In genomic region chr9:70111042-70111602, GRCh38 we compare ENCODE assay signal across 8 cellular contexts.
DNase-seq lines count a peak whose midpoint lies in the region; ATAC-seq and TF ChIP-seq lines count a peak whose summit lies in the region.

No MANE protein-coding gene starts in this region.

- no peaks in the 10 kb centered on the region for H3K27me3 ChIP-seq in CD8-positive, alpha-beta memory T cell (ENCODE audit: insufficient read depth, low read length, poor library complexity, severe bottlenecking)
- peaks cover 2% of the 10 kb centered on the region for H3K27me3 ChIP-seq in HL-60 (ENCODE audit: insufficient read depth, poor library complexity, severe bottlenecking)
- no peaks in the 10 kb centered on the region for H3K27me3 ChIP-seq in foreskin keratinocyte
- H3K27me3 ChIP-seq in uterus: no peaks in the 10 kb centered on the region

- H2AFZ ChIP-seq in OCI-LY7 (ENCODE audit: low read length): peak overlapping the region; percentile 30; the same call in 1 of the 2 replicates

- no peaks in the 10 kb centered on the region for H3K36me3 Mint-ChIP-seq in CD8-positive, alpha-beta memory T cell
- H3K36me3 Mint-ChIP-seq in osteocyte (ENCODE audit: unreplicated experiment): peaks cover 22% of the 10 kb centered on the region

- ATAC-seq in GM19397 (IDR thresholded peaks at IDR 0.05; ENCODE audit: unreplicated experiment) (peak; percentile 61), foreskin keratinocyte (peak; percentile 57)

- H3K9me3 ChIP-seq in CD8-positive, alpha-beta memory T cell (ENCODE audit: low read length): no peaks in the 10 kb centered on the region
- no peaks in the 10 kb centered on the region for H3K9me3 ChIP-seq in OCI-LY7 (ENCODE audit: low read length)
- no peaks in the 10 kb centered on the region for H3K9me3 ChIP-seq in uterus

- TF ChIP-seq CTCF in HL-60 (IDR thresholded peaks at IDR 0.05; ENCODE audit: insufficient read depth, low read length) (peak; percentile 88), OCI-LY7 (conservative IDR thresholded peaks at IDR 0.05; ENCODE audit: low read length) (peak; percentile 94), foreskin keratinocyte (conservative IDR thresholded peaks at IDR 0.05) (peak; percentile 92), osteocyte (IDR thresholded peaks at IDR 0.05) (peak; percentile 93), uterus (IDR thresholded peaks at IDR 0.05) (peak; percentile 79 to 86 (median 80))

- POLR2A ChIA-PET in CD8-positive, alpha-beta memory T cell (lab: Charles Lee): no interaction called here
- POLR2A ChIA-PET in OCI-LY7 (lab: Charles Lee): interaction anchor here (0.5 kb wide), 1 partner anchor 180 kb away, joined by 3 read pairs; no protein-coding TSS in a partner anchor

- H3K27ac ChIP-seq in CD8-positive, alpha-beta memory T cell (ENCODE audit: low read depth, low read length): no peak overlapping the region
- H3K27ac ChIP-seq in HL-60 (replicated peaks) (no peak overlapping the region), OCI-LY7 (ENCODE audit: low read depth, low read length, poor library complexity, severe bottlenecking) (no peak overlapping the region), foreskin keratinocyte (peak overlapping the region; percentile 72), uterus (peak overlapping the region; percentile 51 to 72)

- no peak overlapping the region for H3K27ac Mint-ChIP-seq in CD8-positive, alpha-beta memory T cell
- peak overlapping the region; percentile 44 for H3K27ac Mint-ChIP-seq in osteocyte (ENCODE audit: unreplicated experiment)

- CTCF ChIA-PET in CD8-positive, alpha-beta memory T cell (lab: Charles Lee): interaction anchor here (0.7 to 2.5 kb wide), 12 partner anchors 9 to 689 kb away, joined by 3 to 10 read pairs (median 4); no protein-coding TSS in a partner anchor
- CTCF ChIA-PET in OCI-LY7 (lab: Charles Lee; ENCODE audit: unreplicated experiment): interaction anchor here (1.0 to 1.9 kb wide), 4 partner anchors 9 to 492 kb away, joined by 3 to 5 read pairs (median 3); no protein-coding TSS in a partner anchor

- intact Hi-C loops in OCI-LY7 (cut with micrococcal nuclease; ENCODE audit: unreplicated experiment): loop anchor here (1.0 to 5.0 kb wide), 2 partner anchors 139 to 491 kb away; no protein-coding TSS in a partner anchor
- intact Hi-C loops in uterus (cut with DNase I; ENCODE audit: low total_unique reads): loop anchor here (5.0 kb wide), 1 partner anchor 139 kb away; no protein-coding TSS in a partner anchor

- BruUV-seq in OCI-LY7 (replicated peaks; lab: Mats Ljungman, UMichigan): no TSS peak

- TF ChIP-seq POLR2A in uterus (IDR thresholded peaks at IDR 0.05): no peak

- DNase-seq in CD8-positive, alpha-beta memory T cell: peak in 4 of 5 donors; percentile 8 to 49 (median 24)
- DNase-seq in HL-60 (ENCODE audit: low read depth in 1 of 2, low spot score in 1 of 2): peak; percentile 31 to 44
- peak; percentile 65 for DNase-seq in OCI-LY7 (ENCODE audit: low spot score)
- peak; percentile 15 to 22 for DNase-seq in activated T-helper 1 cell treated with anti-CD3 and anti-CD28 coated beads, Interleukin-2, amount 50 U/mL, for 16 hours (ENCODE audit: low read depth in 1 of 2, low spot score in 1 of 2)
- peak in 1 of 2 donors; percentile 68 for DNase-seq in foreskin keratinocyte
- peak; percentile 89 for DNase-seq in osteocyte (ENCODE audit: extremely low spot score, unreplicated experiment)
- peak; percentile 85 to 87 for DNase-seq in uterus

- no peaks in the 10 kb centered on the region for H3K4me1 ChIP-seq in CD8-positive, alpha-beta memory T cell (ENCODE audit: insufficient read depth, low read length)
- no peaks in the 10 kb centered on the region for H3K4me1 ChIP-seq in OCI-LY7 (ENCODE audit: insufficient read depth, low read length, poor library complexity, severe bottlenecking)
- H3K4me1 ChIP-seq in foreskin keratinocyte: peaks cover 38% of the 10 kb centered on the region
- peaks cover 0 to 9% of the 10 kb centered on the region in 2 donors for H3K4me1 ChIP-seq in uterus

- H3K36me3 ChIP-seq in CD8-positive, alpha-beta memory T cell (ENCODE audit: insufficient read depth, low read length): no peaks in the 10 kb centered on the region
- H3K36me3 ChIP-seq in OCI-LY7 (ENCODE audit: insufficient read depth, low read length): no peaks in the 10 kb centered on the region
- H3K36me3 ChIP-seq in uterus: no peaks in the 10 kb centered on the region

- no peak overlapping the region for H3K4me2 ChIP-seq in OCI-LY7 (ENCODE audit: low read length)

- H3K27me3 Mint-ChIP-seq in CD8-positive, alpha-beta memory T cell: peaks cover 9 to 40% of the 10 kb centered on the region in 2 donors
- H3K27me3 Mint-ChIP-seq in osteocyte (ENCODE audit: unreplicated experiment): no peaks in the 10 kb centered on the region

- no peaks in the 10 kb centered on the region for H3K9me3 Mint-ChIP-seq in CD8-positive, alpha-beta memory T cell
- H3K9me3 Mint-ChIP-seq in osteocyte (ENCODE audit: unreplicated experiment): no peaks in the 10 kb centered on the region

- H3K4me1 Mint-ChIP-seq in CD8-positive, alpha-beta memory T cell: peaks cover 6 to 9% (median 9%) of the 10 kb centered on the region in 3 donors
- H3K4me1 Mint-ChIP-seq in osteocyte (ENCODE audit: unreplicated experiment): peaks cover 15% of the 10 kb centered on the region

- no peak overlapping the region for H3K4me3 ChIP-seq in CD8-positive, alpha-beta memory T cell (ENCODE audit: low read length)
- no peak overlapping the region for H3K4me3 ChIP-seq in HL-60 (replicated peaks; ENCODE audit: insufficient read depth, low read length)
- H3K4me3 ChIP-seq in OCI-LY7 (ENCODE audit: low read depth, low read length, poor library complexity, severe bottlenecking): no peak overlapping the region
- no peak overlapping the region for H3K4me3 ChIP-seq in uterus

- H3K4me3 Mint-ChIP-seq in CD8-positive, alpha-beta memory T cell: peak overlapping the region in 1 of 7 donors; percentile 28
- H3K4me3 Mint-ChIP-seq in osteocyte (ENCODE audit: unreplicated experiment): no peak overlapping the region

- H3K79me2 ChIP-seq in OCI-LY7 (ENCODE audit: insufficient read depth, low read depth, low read length): no peaks in the 10 kb centered on the region

- no peaks in the 10 kb centered on the region for H3K9me2 ChIP-seq in OCI-LY7 (ENCODE audit: insufficient read depth, low read length)

- H4K20me1 ChIP-seq in OCI-LY7 (ENCODE audit: insufficient read depth, low read length): no peaks in the 10 kb centered on the region; the same call in 1 of the 2 replicates

Comparison
In these comparisons a context has a peak if more than half of its experiments do, and no peak if none do; other contexts are left out.
1. H3K27ac ChIP-seq: peak in foreskin keratinocyte (single experiment) and uterus (2 of 2); none in CD8-positive, alpha-beta memory T cell (single experiment), HL-60 (single experiment) and OCI-LY7 (single experiment).
2. Peak in every context shown above with its lines, with median percentiles within 50 percentile points of each other: CTCF ChIP-seq.